Comparison of ENCODE assay signal across 33 cellular contexts in genomic region chr17:28415886-28416285, GRCh38. TPM values are rescaled to one million over a fixed set of nuclear protein-coding genes. Genes with fewer than 3 reads are reported as not detected.
"Had no signal": no experiment of that assay in that cellular context is flagged by ENCODE, and none has a peak within 500 bp of the region (broad histone marks: within the 10 kb centered on the region; RNA-seq: fewer than 3 reads in every experiment).

No MANE protein-coding gene starts in this region.

- H3K36me3 ChIP-seq: stomach, suprapubic skin, thoracic aorta, thyroid gland, tibial artery, tibial nerve, transverse colon, upper lobe of left lung, upper lobe of right lung, uterus, vagina had no signal

- H3K4me3 Mint-ChIP-seq: stimulated activated effector memory CD8-positive, alpha-beta T cell treated with anti-CD3 and anti-CD28 coated beads, Interleukin-12 subunit alpha, Interleukin-12 subunit beta, amount 100 ng/mL, for 72 hours; stimulated activated memory B cell treated with anti-CD40 and anti-IgM and Interleukin-4, amounts not matched to agents 10 μg/mL and 1 μg/mL and 100 μg/mL, for 72 hours; stimulated activated naive B cell treated with anti-CD40 and anti-IgM and Interleukin-4, amounts not matched to agents 10 μg/mL and 1 μg/mL and 100 μg/mL, for 72 hours; stimulated activated naive CD8-positive, alpha-beta T cell treated with anti-CD3 and anti-CD28 coated beads, Interleukin-15, amount 100 ng/mL, for 72 hours; stimulated activated naive CD8-positive, alpha-beta T cell treated with anti-CD3 and anti-CD28 coated beads, Interleukin-15, Interleukin-2, amounts not matched to agents 100 ng/mL and 50 ng/mL, for 24 hours; type B pancreatic cell had no signal

- H3K27me3 ChIP-seq: stomach, testis, thyroid gland, upper lobe of left lung, upper lobe of right lung, uterus, vagina had no signal

- H3K4me3 ChIP-seq: stomach, suprapubic skin, testis, thoracic aorta, thyroid gland, tibial artery, tibial nerve, transverse colon, upper lobe of left lung, upper lobe of right lung, uterus, vagina had no signal

- H3K4me1 ChIP-seq: stomach, suprapubic skin, testis, thyroid gland, tibial artery, transverse colon, upper lobe of right lung, uterus, vagina had no signal

- H3K27ac ChIP-seq: stomach, suprapubic skin, testis, thoracic aorta, thyroid gland, tibial artery, tibial nerve, transverse colon, upper lobe of left lung, upper lobe of right lung, uterus, vagina had no signal

- H3K9me3 ChIP-seq: stomach, suprapubic skin, testis, thoracic aorta, thyroid gland, tibial artery, tibial nerve, transverse colon, upper lobe of left lung, upper lobe of right lung, uterus, vagina had no signal

- H3K9me3 Mint-ChIP-seq: stimulated activated effector memory CD8-positive, alpha-beta T cell treated with anti-CD3 and anti-CD28 coated beads, Interleukin-12 subunit alpha, Interleukin-12 subunit beta, amount 100 ng/mL, for 72 hours; stimulated activated memory B cell treated with anti-CD40 and anti-IgM and Interleukin-4, amounts not matched to agents 10 μg/mL and 1 μg/mL and 100 μg/mL, for 72 hours; stimulated activated naive B cell treated with anti-CD40 and anti-IgM and Interleukin-4, amounts not matched to agents 10 μg/mL and 1 μg/mL and 100 μg/mL, for 72 hours; stimulated activated naive CD8-positive, alpha-beta T cell treated with anti-CD3 and anti-CD28 coated beads, Interleukin-15, amount 100 ng/mL, for 72 hours; stimulated activated naive CD8-positive, alpha-beta T cell treated with anti-CD3 and anti-CD28 coated beads, Interleukin-15, Interleukin-2, amounts not matched to agents 100 ng/mL and 50 ng/mL, for 24 hours; type B pancreatic cell had no signal

- H3K27ac Mint-ChIP-seq: stimulated activated effector memory CD8-positive, alpha-beta T cell treated with anti-CD3 and anti-CD28 coated beads, Interleukin-12 subunit alpha, Interleukin-12 subunit beta, amount 100 ng/mL, for 72 hours; stimulated activated memory B cell treated with anti-CD40 and anti-IgM and Interleukin-4, amounts not matched to agents 10 μg/mL and 1 μg/mL and 100 μg/mL, for 72 hours; stimulated activated naive B cell treated with anti-CD40 and anti-IgM and Interleukin-4, amounts not matched to agents 10 μg/mL and 1 μg/mL and 100 μg/mL, for 72 hours; stimulated activated naive CD8-positive, alpha-beta T cell treated with anti-CD3 and anti-CD28 coated beads, Interleukin-15, amount 100 ng/mL, for 72 hours; stimulated activated naive CD8-positive, alpha-beta T cell treated with anti-CD3 and anti-CD28 coated beads, Interleukin-15, Interleukin-2, amounts not matched to agents 100 ng/mL and 50 ng/mL, for 24 hours had no signal

- ATAC-seq: stimulated activated memory B cell treated with anti-CD40 and anti-IgM and Interleukin-4, amounts not matched to agents 10 μg/mL and 1 μg/mL and 100 μg/mL, for 72 hours had no signal

- DNase-seq: stimulated activated CD4-positive, alpha-beta T cell treated with anti-CD3 and anti-CD28 coated beads, Interleukin-2, amount 100 ng/mL, for 48 hours; stimulated activated CD4-positive, alpha-beta T cell treated with anti-CD3 and anti-CD28 coated beads, Interleukin-4, amount 100 ng/mL, for 1 hour; stimulated activated CD4-positive, alpha-beta T cell treated with anti-CD3 and anti-CD28 coated beads, Interleukin-4, amount 100 ng/mL, for 24 hours; stimulated activated CD4-positive, alpha-beta T cell treated with anti-CD3 and anti-CD28 coated beads, Interleukin-4, amount 100 ng/mL, for 4 hours; stimulated activated CD8-positive, alpha-beta memory T cell treated with anti-CD3 and anti-CD28 coated beads, Interleukin-4, amount 100 ng/mL, for 48 hours; stimulated activated naive B cell treated with anti-CD40 and anti-IgM and Interleukin-4, amounts not matched to agents 10 μg/mL and 1 μg/mL and 100 μg/mL, for 72 hours; stimulated activated naive CD4-positive, alpha-beta T cell; stimulated activated naive CD4-positive, alpha-beta T cell treated with Interleukin-2 at 50 U/mL for 16 hours; stimulated activated naive CD8-positive, alpha-beta T cell treated with anti-CD3 and anti-CD28 coated beads, Interleukin-15, amount 100 ng/mL, for 72 hours; stimulated activated naive CD8-positive, alpha-beta T cell treated with anti-CD3 and anti-CD28 coated beads, Interleukin-15, Interleukin-2, amounts not matched to agents 100 U/mL and 50 U/mL, for 24 hours; stomach; testis; thyroid gland; tibial artery; transverse colon; trophoblast cell; upper lobe of left lung; upper lobe of right lung; uterus had no signal

- H3K27me3 Mint-ChIP-seq: stimulated activated memory B cell treated with anti-CD40 and anti-IgM and Interleukin-4, amounts not matched to agents 10 μg/mL and 1 μg/mL and 100 μg/mL, for 72 hours had no signal

- H3K36me3 Mint-ChIP-seq: stimulated activated effector memory CD8-positive, alpha-beta T cell treated with anti-CD3 and anti-CD28 coated beads, Interleukin-12 subunit alpha, Interleukin-12 subunit beta, amount 100 ng/mL, for 72 hours; stimulated activated memory B cell treated with anti-CD40 and anti-IgM and Interleukin-4, amounts not matched to agents 10 μg/mL and 1 μg/mL and 100 μg/mL, for 72 hours; stimulated activated naive B cell treated with anti-CD40 and anti-IgM and Interleukin-4, amounts not matched to agents 10 μg/mL and 1 μg/mL and 100 μg/mL, for 72 hours; type B pancreatic cell had no signal

- FAIRE-seq: urothelium cell line had no signal

RNA-seq across cellular contexts. Expression of gene VTN, which starts 45.8 kb away (rescaled TPM):
- total RNA-seq: transverse colon had no signal

RNA-seq across cellular contexts. Expression of gene SEBOX, which starts 50.9 kb away (rescaled TPM):
- total RNA-seq: stomach, subcutaneous adipose tissue, suprapubic skin, temporal lobe, testis, thoracic aorta, thyroid gland, tibial nerve, transverse colon, upper lobe of left lung, upper lobe of right lung, ureter, urinary bladder, uterus, vagina had no signal
- polyA plus RNA-seq: stomach, thymus, urinary bladder had no signal

RNA-seq across cellular contexts. Expression of gene SLC13A2, which starts 57.6 kb away (rescaled TPM):
- total RNA-seq: subcutaneous adipose tissue, temporal lobe, thoracic aorta, thyroid gland, tibial nerve, urinary bladder, uterus, vagina had no signal
